Comparison of ENCODE assay signal across 8 cellular contexts in the genomic region with DNA sequence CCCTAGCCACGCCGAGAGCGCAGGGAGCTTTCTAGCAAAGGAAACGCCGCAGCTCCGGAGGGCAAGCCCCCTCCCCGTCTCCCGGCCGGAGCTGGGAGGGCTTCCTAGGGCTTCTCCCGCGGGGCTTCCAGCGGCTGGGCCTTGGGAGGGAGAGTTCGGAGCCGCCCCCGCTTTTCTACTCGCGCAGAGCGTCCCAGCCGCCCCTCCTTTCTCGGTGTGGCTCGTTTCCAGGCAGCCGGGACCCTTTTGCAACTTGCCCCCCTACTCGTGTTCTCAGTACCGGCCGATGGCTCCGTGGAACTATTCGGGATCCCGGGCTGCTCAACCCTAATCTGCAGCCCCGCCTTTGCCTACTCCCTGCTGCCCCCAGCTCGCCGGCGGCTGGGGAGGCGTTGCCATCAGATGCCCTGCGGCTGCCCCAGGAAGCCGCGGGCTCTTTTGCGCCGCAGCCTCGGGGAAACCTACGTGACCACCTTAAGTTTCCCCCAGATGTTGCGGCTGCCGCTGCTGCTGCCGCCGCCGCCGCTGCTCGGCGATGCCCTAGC.
A peak's percentile ranks its signal among the peaks of the same experiment; 100 is the strongest.
DNase-seq lines count a peak whose midpoint lies in the region; ATAC-seq lines count a peak whose summit lies in the region.

No MANE protein-coding gene starts in this region.

- no peaks in the 10 kb centered on the region for H3K27me3 ChIP-seq in layer of hippocampus (ENCODE audit: control insufficient read depth, insufficient read depth, low read length)

- ATAC-seq in GM21447 (IDR thresholded peaks at IDR 0.05; ENCODE audit: unreplicated experiment) = peak; percentile 32

- H3K27ac ChIP-seq in layer of hippocampus (ENCODE audit: low read depth, low read length) = peak overlapping the region; percentile 97

- DNase-seq in GM03348 (ENCODE audit: low spot score) (peak; percentile 82), HuH-7.5 (ENCODE audit: low spot score) (peak; percentile 60), T-helper 9 cell (peak; percentile 65), cerebellar cortex (ENCODE audit: low spot score) (peak; percentile 58), NCI-H1048 (lab: John Stamatoyannopoulos, UW) (no peak)
- DNase-seq in stimulated activated CD4-positive, alpha-beta T cell treated with anti-CD3 and anti-CD28 coated beads, Interleukin-4, amount 100 ng/mL, for 4 hours = peak; percentile 53 to 61
